8 cellular contexts compared by ENCODE assay signal in genomic region chr15:80856809-80857377, GRCh38.
DNase-seq lines count a peak whose midpoint lies in the region; ATAC-seq, FAIRE-seq and TF ChIP-seq lines count a peak whose summit lies in the region.

No MANE protein-coding gene starts in this region.

- H3K27ac ChIP-seq in BLaER1: peak overlapping the region; percentile 31; the same call in 1 of the 2 replicates
- no peak overlapping the region for H3K27ac ChIP-seq in mesenchymal stem cell (ENCODE audit: low read length, poor library complexity, severe bottlenecking)

- DNase-seq in NCI-H1105 (lab: John Stamatoyannopoulos, UW): peak; percentile 32
- no peak for DNase-seq in bronchial epithelial cell (ENCODE audit: low read depth)
- DNase-seq in mesenchymal stem cell: no peak
- DNase-seq in HuH-7 (ENCODE audit: low spot score): no peak
- no peak for DNase-seq in GM12892 (ENCODE audit: insufficient read length)

- H2AFZ ChIP-seq in mesenchymal stem cell (ENCODE audit: low read depth, low read length): no peak overlapping the region

- no peaks in the 10 kb centered on the region for H3K79me1 ChIP-seq in mesenchymal stem cell (replicated peaks; ENCODE audit: low read length, poor library complexity, severe bottlenecking)

- H3K4ac ChIP-seq in mesenchymal stem cell (ENCODE audit: low read depth in 1 of 2, low read length in 2 of 2): no peak overlapping the region

- no peak for TF ChIP-seq POLR2A in GM12892 (IDR thresholded peaks at IDR 0.05; ENCODE audit: low read depth, low read length)

- FAIRE-seq in bronchial epithelial cell (lab: Jason Lieb, UNC): peak; percentile 62
- FAIRE-seq in GM12892 (lab: Jason Lieb, UNC): no peak

- ATAC-seq in HG03135 (IDR thresholded peaks at IDR 0.05; ENCODE audit: unreplicated experiment): no peak
- ATAC-seq in GM18498 (IDR thresholded peaks at IDR 0.05; ENCODE audit: unreplicated experiment): no peak

- H4K20me1 ChIP-seq in BLaER1: no peaks in the 10 kb centered on the region

- TF ChIP-seq CTCF in bronchial epithelial cell (IDR thresholded peaks at IDR 0.05; ENCODE audit: insufficient read depth, low read length, severe bottlenecking): no peak

- H3K14ac ChIP-seq in mesenchymal stem cell (ENCODE audit: low read length in 2 of 2): no peak overlapping the region

- no peak overlapping the region for H2BK15ac ChIP-seq in mesenchymal stem cell (ENCODE audit: low read depth, poor library complexity, severe bottlenecking)

- no peak overlapping the region for H2BK12ac ChIP-seq in mesenchymal stem cell (ENCODE audit: low read length in 2 of 2)

- H3K23ac ChIP-seq in mesenchymal stem cell (ENCODE audit: low read length in 2 of 2): no peak overlapping the region

- H2AK5ac ChIP-seq in mesenchymal stem cell (ENCODE audit: low read length, severe bottlenecking): peak overlapping the region; percentile 66

- H3K4me3 ChIP-seq in BLaER1 (no peak overlapping the region), bronchial epithelial cell (ENCODE audit: low read depth, low read length) (no peak overlapping the region), mesenchymal stem cell (ENCODE audit: insufficient read depth in 1 of 2, low read depth in 1 of 2, low read length in 2 of 2) (no peak overlapping the region)

- H4K91ac ChIP-seq in mesenchymal stem cell (ENCODE audit: low read length): no peak overlapping the region

- H3K4me1 ChIP-seq in BLaER1 (peaks cover 20% of the 10 kb centered on the region), mesenchymal stem cell (ENCODE audit: control insufficient read depth, insufficient read depth, low read depth, low read length) (peaks cover 8% of the 10 kb centered on the region)

- H3K9me3 ChIP-seq in BLaER1: no peaks in the 10 kb centered on the region
- no peaks in the 10 kb centered on the region for H3K9me3 ChIP-seq in mesenchymal stem cell (ENCODE audit: control insufficient read depth, low read length)

- whole genome bisulfite sequencing in mesenchymal stem cell: 82% methylated on average over 6 of the region's 8 CpGs

- peak overlapping the region; percentile 7; the same call in 1 of the 2 replicates for H3K9ac ChIP-seq in BLaER1
- H3K9ac ChIP-seq in mesenchymal stem cell (ENCODE audit: low read length): no peak overlapping the region

- H3K18ac ChIP-seq in mesenchymal stem cell (ENCODE audit: low read depth in 1 of 2, low read length in 2 of 2): no peak overlapping the region

- H3K4me2 ChIP-seq in BLaER1 (peak overlapping the region; percentile 47), mesenchymal stem cell (ENCODE audit: low read length, poor library complexity, severe bottlenecking) (no peak overlapping the region)

- H3K27me3 ChIP-seq in BLaER1 (no peaks in the 10 kb centered on the region), bronchial epithelial cell (ENCODE audit: control insufficient read depth, insufficient read depth, low read length) (peaks cover 1% of the 10 kb centered on the region), mesenchymal stem cell (ENCODE audit: control insufficient read depth in 1 of 2, insufficient read depth in 1 of 2, low read length in 2 of 2) (peaks cover 0 to 20% of the 10 kb centered on the region in 2 experiments)

- H3K36me3 ChIP-seq in BLaER1: no peaks in the 10 kb centered on the region
- H3K36me3 ChIP-seq in bronchial epithelial cell (ENCODE audit: control insufficient read depth, insufficient read depth, low read length): no peaks in the 10 kb centered on the region
- H3K36me3 ChIP-seq in mesenchymal stem cell (ENCODE audit: control insufficient read depth in 1 of 2, insufficient read depth in 2 of 2, low read depth in 1 of 2, low read length in 2 of 2): peaks cover 0 to 94% of the 10 kb centered on the region in 2 experiments

- H2BK5ac ChIP-seq in mesenchymal stem cell (ENCODE audit: low read depth, low read length, poor library complexity, severe bottlenecking): no peak overlapping the region

- no peak overlapping the region for H4K8ac ChIP-seq in mesenchymal stem cell (ENCODE audit: low read length)

- H2BK120ac ChIP-seq in mesenchymal stem cell (ENCODE audit: low read depth, low read length): no peak overlapping the region
